16 cellular contexts compared by ENCODE assay signal in the genomic region with DNA sequence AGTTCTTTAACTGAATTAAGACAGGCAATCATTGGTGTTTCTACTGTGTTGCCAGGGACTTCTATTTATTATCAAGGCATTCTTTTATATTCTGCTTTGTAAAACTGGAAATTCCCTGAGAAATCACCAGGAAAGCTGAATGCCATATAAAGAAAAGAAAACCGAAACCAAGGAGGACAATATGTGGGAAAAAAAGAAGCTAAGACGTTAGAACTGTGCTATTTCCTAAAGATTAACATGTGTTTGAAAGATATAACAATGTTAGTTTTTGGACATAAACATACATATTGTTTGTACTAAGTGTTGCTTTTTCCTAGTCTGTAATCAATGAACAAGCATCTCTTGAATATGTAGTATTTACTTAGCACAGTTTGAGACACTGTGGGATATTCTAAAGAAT. TPM values are rescaled to one million over a fixed set of nuclear protein-coding genes. Genes with fewer than 3 reads are reported as not detected.
A peak's percentile ranks its signal among the peaks of the same experiment; 100 is the strongest.
DNase-seq lines count a peak whose midpoint lies in the region; ATAC-seq and TF ChIP-seq lines count a peak whose summit lies in the region.
"Had no signal": no experiment of that assay in that cellular context is flagged by ENCODE, and none has a peak within 500 bp of the region (broad histone marks: within the 10 kb centered on the region; RNA-seq: fewer than 3 reads in every experiment).

No MANE protein-coding gene starts in this region.

- H3K4me2 ChIP-seq in PC-3 (ENCODE audit: low read length) (peak overlapping the region; percentile 35), mesenchymal stem cell (ENCODE audit: low read length, poor library complexity, severe bottlenecking) (no peak overlapping the region)

- H2BK15ac ChIP-seq in mesenchymal stem cell (ENCODE audit: low read depth, poor library complexity, severe bottlenecking): no peak overlapping the region

- H3K23ac ChIP-seq in mesenchymal stem cell (ENCODE audit: low read length in 2 of 2): no peak overlapping the region

- no peaks in the 10 kb centered on the region for H3K36me3 ChIP-seq in PC-3 (ENCODE audit: low read depth, low read length)
- no peaks in the 10 kb centered on the region for H3K36me3 ChIP-seq in mesenchymal stem cell (ENCODE audit: control insufficient read depth in 1 of 2, insufficient read depth in 2 of 2, low read depth in 1 of 2, low read length in 2 of 2)
- no peaks in the 10 kb centered on the region for H3K36me3 ChIP-seq in thoracic aorta
- H3K36me3 ChIP-seq: WERI-Rb-1 had no signal

- no peak overlapping the region for H2BK5ac ChIP-seq in mesenchymal stem cell (ENCODE audit: low read depth, low read length, poor library complexity, severe bottlenecking)

- WGBS in mesenchymal stem cell: 55% methylated on average over 2 of the region's 2 CpGs

- ATAC-seq in PC-3 (no peak), thoracic aorta (ENCODE audit: insufficient number of reproducible peaks, low FRiP score, low read depth) (peak; percentile 55), GM18870 (IDR thresholded peaks at IDR 0.05; ENCODE audit: unreplicated experiment) (no peak)
- ATAC-seq: HepG2; stimulated activated naive CD8-positive, alpha-beta T cell treated with anti-CD3 and anti-CD28 coated beads, Interleukin-15, Interleukin-2, amounts not matched to agents 100 U/mL and 50 U/mL, for 24 hours had no signal

- DNase-seq in PC-3: no peak
- peak; percentile 51 for DNase-seq in dermis blood vessel endothelial cell
- peak; percentile 78 for DNase-seq in mesenchymal stem cell
- DNase-seq in thoracic aorta (ENCODE audit: low spot score): no peak
- no peak for DNase-seq in NCI-H1105 (lab: John Stamatoyannopoulos, UW)
- no peak for DNase-seq in DMS114 treated with DMSO at 0.1 percent for 48 hours (lab: John Stamatoyannopoulos, UW; ENCODE audit: unreplicated experiment)
- DNase-seq: CD8-positive, alpha-beta memory T cell; erythroblast; NCI-H1436; NCI-H526 treated with DMSO at 0.1 percent for 48 hours; SHP77 treated with DMSO at 0.1 percent for 48 hours; stimulated activated CD4-positive, alpha-beta T cell treated with anti-CD3 and anti-CD28 coated beads, Interleukin-4, amount 100 ng/mL, for 24 hours; stimulated activated naive CD8-positive, alpha-beta T cell treated with anti-CD3 and anti-CD28 coated beads, Interleukin-15, Interleukin-2, amounts not matched to agents 100 U/mL and 50 U/mL, for 24 hours; WERI-Rb-1 had no signal

- H3K79me1 ChIP-seq in mesenchymal stem cell (replicated peaks; ENCODE audit: low read length, poor library complexity, severe bottlenecking): no peaks in the 10 kb centered on the region

- TF ChIP-seq CTCF in PC-3 (conservative IDR thresholded peaks at IDR 0.05; ENCODE audit: low read depth, low read length) (no peak), thoracic aorta (IDR thresholded peaks at IDR 0.05) (no peak)

- CTCF ChIA-PET in PC-3 (lab: Charles Lee): no interaction called here

- H3K4ac ChIP-seq in mesenchymal stem cell (ENCODE audit: low read depth in 1 of 2, low read length in 2 of 2): no peak overlapping the region

- intact Hi-C loops in PC-3 (cut with micrococcal nuclease): no loop called here

- no peak overlapping the region for H4K91ac ChIP-seq in mesenchymal stem cell (ENCODE audit: low read length)

- no peaks in the 10 kb centered on the region for H3K9me2 ChIP-seq in PC-3 (replicated peaks; ENCODE audit: low read length)

- H3K9ac ChIP-seq in PC-3 (ENCODE audit: low read length) (no peak overlapping the region), mesenchymal stem cell (ENCODE audit: low read length) (peak overlapping the region; percentile 84)

- no peak overlapping the region for H4K8ac ChIP-seq in mesenchymal stem cell (ENCODE audit: low read length)

- no TSS peak for BruUV-seq in PC-3 (replicated peaks; lab: Mats Ljungman, UMichigan)

- no peaks in the 10 kb centered on the region for H3K79me2 ChIP-seq in PC-3 (ENCODE audit: low read length)

- H2AFZ ChIP-seq in PC-3 (ENCODE audit: low read length): peak overlapping the region; percentile 39; the same call in 1 of the 2 replicates
- no peak overlapping the region for H2AFZ ChIP-seq in mesenchymal stem cell (ENCODE audit: low read depth, low read length)

- no peak overlapping the region for H2BK120ac ChIP-seq in mesenchymal stem cell (ENCODE audit: low read depth, low read length)

- H2BK12ac ChIP-seq in mesenchymal stem cell (ENCODE audit: low read length in 2 of 2): no peak overlapping the region

- no peak overlapping the region for H3K14ac ChIP-seq in mesenchymal stem cell (ENCODE audit: low read length in 2 of 2)

- H3K27me3 ChIP-seq in PC-3 (ENCODE audit: low read length): no peaks in the 10 kb centered on the region
- no peaks in the 10 kb centered on the region for H3K27me3 ChIP-seq in mesenchymal stem cell (ENCODE audit: control insufficient read depth in 1 of 2, insufficient read depth in 1 of 2, low read length in 2 of 2)
- no peaks in the 10 kb centered on the region for H3K27me3 ChIP-seq in thoracic aorta (replicated peaks; ENCODE audit: insufficient read depth)

- no peaks in the 10 kb centered on the region for H4K20me1 ChIP-seq in PC-3 (ENCODE audit: low read length)

- H3F3A ChIP-seq in PC-3 (ENCODE audit: low read length, unreplicated experiment): no peaks in the 10 kb centered on the region

- H3K27ac ChIP-seq in PC-3 (ENCODE audit: low read length): no peak overlapping the region
- no peak overlapping the region for H3K27ac ChIP-seq in mesenchymal stem cell (ENCODE audit: low read length, poor library complexity, severe bottlenecking)
- H3K27ac ChIP-seq in thoracic aorta: no peak overlapping the region
- H3K27ac ChIP-seq: WERI-Rb-1 had no signal

- H2AK5ac ChIP-seq in mesenchymal stem cell (ENCODE audit: low read length, severe bottlenecking): no peak overlapping the region

- H3K9me3 ChIP-seq in PC-3 (ENCODE audit: low read length): no peaks in the 10 kb centered on the region
- no peaks in the 10 kb centered on the region for H3K9me3 ChIP-seq in mesenchymal stem cell (ENCODE audit: control insufficient read depth, low read length)
- H3K9me3 ChIP-seq in thoracic aorta: no peaks in the 10 kb centered on the region

- no peak overlapping the region for H3K18ac ChIP-seq in mesenchymal stem cell (ENCODE audit: low read depth in 1 of 2, low read length in 2 of 2)

- H3K4me1 ChIP-seq in PC-3 (ENCODE audit: insufficient read depth, low read length) (no peaks in the 10 kb centered on the region), mesenchymal stem cell (ENCODE audit: control insufficient read depth, insufficient read depth, low read depth, low read length) (peaks cover 1% of the 10 kb centered on the region), thoracic aorta (ENCODE audit: control insufficient read depth in 1 of 2, low read depth in 2 of 2) (peaks cover 0 to 11% of the 10 kb centered on the region in 2 donors)

- H3K4me3 ChIP-seq in PC-3 (ENCODE audit: low read length) (no peak overlapping the region), mesenchymal stem cell (ENCODE audit: insufficient read depth in 1 of 2, low read depth in 1 of 2, low read length in 2 of 2) (peak overlapping the region in 1 of 2 experiments; percentile 77), thoracic aorta (peak overlapping the region; percentile 54)

- POLR2A ChIA-PET in PC-3 (lab: Charles Lee; ENCODE audit: unreplicated experiment): no interaction called here

RNA-seq across cellular contexts. Expression of a gene that starts 47.2 kb away (rescaled TPM):
- total RNA-seq in PC-3 (2014; rRNA removed) (6.4 and 7.5 TPM in 2 replicates), dermis blood vessel endothelial cell (13.4 and 21.3 TPM in 2 replicates), thoracic aorta (10 to 100 TPM in 1 of 2 donors, 1 to 10 TPM in 1; 9.6 to 14.5 TPM)
- 37.3 TPM for polyA plus RNA-seq in mesenchymal stem cell (2013, experiment 1 of 2)
- polyA plus RNA-seq in mesenchymal stem cell (2013, experiment 2 of 2): 40.0 TPM

RNA-seq across cellular contexts. Expression of a gene that starts 48.4 kb away (rescaled TPM):
- total RNA-seq in PC-3 (2014; rRNA removed): 20.4 and 24.0 TPM in 2 replicates
- total RNA-seq in dermis blood vessel endothelial cell: 43.1 and 43.7 TPM in 2 replicates
- 23.2 TPM for polyA plus RNA-seq in mesenchymal stem cell (2013, experiment 1 of 2)
- 23.4 TPM for polyA plus RNA-seq in mesenchymal stem cell (2013, experiment 2 of 2)
- 10 to 100 TPM; 26.8 to 54.7 TPM for total RNA-seq in thoracic aorta

Comparison
In these comparisons a context has a peak if more than half of its experiments do, and no peak if none do; other contexts are left out.
1. DNase-seq: peak in dermis blood vessel endothelial cell (single experiment) and mesenchymal stem cell (single experiment); none in PC-3 (single experiment), thoracic aorta (single experiment), NCI-H1105 (single experiment) and DMS114 treated with DMSO at 0.1 percent for 48 hours (single experiment).